In genomic region chr22:43228330-43228729, GRCh38 we compare ENCODE assay signal across 7 cellular contexts. TPM values are rescaled to one million over a fixed set of nuclear protein-coding genes. Genes with fewer than 3 reads are reported as not detected.
DNase-seq lines count a peak whose midpoint lies in the region; ATAC-seq, FAIRE-seq and TF ChIP-seq lines count a peak whose summit lies in the region.

No MANE protein-coding gene starts in this region.

- no TSS peak for BruUV-seq in HepG2 (replicated peaks; lab: Mats Ljungman, UMichigan)

- H3K4me1 ChIP-seq in HepG2 (ENCODE audit: insufficient read depth, low read length), result peaks cover 22% of the 10 kb centered on the region

- TF ChIP-seq RAD21 in HepG2 (CRISPR knock-in tag; IDR thresholded peaks at IDR 0.05), result no peak

- DNase-seq in EL, result peak; percentile 27
- peak; percentile 69 for DNase-seq in HuH-7.5 (ENCODE audit: low spot score)
- peak; percentile 29 for DNase-seq in activated CD8-positive, alpha-beta memory T cell treated with anti-CD3 and anti-CD28 coated beads, Interleukin-2, amount 50 U/mL, for 4 hours
- no peak for DNase-seq in HepG2 (ENCODE audit: low spot score)
- no peak for DNase-seq in NCI-H128 (lab: John Stamatoyannopoulos, UW; ENCODE audit: unreplicated experiment)
- DNase-seq in occipital lobe (lab: John Stamatoyannopoulos, UW), result no peak

- in situ Hi-C loops in HepG2 (cut with HindIII; ENCODE audit: extremely low pct_ligation_motif_present, low pct_unique_long_range_greater_than_20kb), result no loop called here

- H4K20me1 ChIP-seq in HepG2 (ENCODE audit: insufficient read depth, low read length), result no peaks in the 10 kb centered on the region

- H3K4me3 ChIP-seq in HepG2 (replicated peaks in 1 of 3; ENCODE audit: insufficient read depth in 1 of 3, low read depth in 2 of 3, low read length in 3 of 3), result no peak overlapping the region

- CTCF ChIA-PET in HepG2 (lab: Yijun Ruan, JAX; ENCODE audit: low intra/inter-chr PET ratio, low total read pairs), result no interaction called here

- TF ChIP-seq EP300 in HepG2 (IDR thresholded peaks at IDR 0.05; ENCODE audit: low read depth in 2 of 2, low read length in 2 of 2) (no peak), HepG2 (CRISPR knock-in tag; IDR thresholded peaks at IDR 0.05; ENCODE audit: borderline replicate concordance) (no peak)

- H3K27ac ChIP-seq in HepG2 (ENCODE audit: extremely low read length, insufficient read depth, low read length), result no peak overlapping the region

- peaks cover 5 to 51% of the 10 kb centered on the region in 2 experiments for H3K27me3 ChIP-seq in HepG2 (ENCODE audit: control insufficient read depth in 1 of 2, insufficient read depth in 2 of 2, low read length in 2 of 2)

- no peaks in the 10 kb centered on the region for H3K79me2 ChIP-seq in HepG2 (ENCODE audit: insufficient read depth, low read length)

- FAIRE-seq in HepG2 (lab: Jason Lieb, UNC), result no peak

- no peak overlapping the region for H2AFZ ChIP-seq in HepG2 (ENCODE audit: low read length)

- WGBS in HepG2 (ENCODE audit: low lambda C conversion rate), result 17% methylated on average over 8 of the region's 8 CpGs

- no peak for TF ChIP-seq POLR2A in HepG2 (IDR thresholded peaks at IDR 0.05; ENCODE audit: insufficient read depth in 1 of 2, low read depth in 2 of 2, low read length in 2 of 2)

- H3K36me3 ChIP-seq in HepG2 (replicated peaks in 1 of 2; ENCODE audit: control insufficient read depth in 1 of 2, insufficient read depth in 2 of 2, low read length in 2 of 2), result no peaks in the 10 kb centered on the region

- POLR2A ChIA-PET in HepG2 (lab: Yijun Ruan, JAX), result no interaction called here

- intact Hi-C loops in HepG2 (cut with micrococcal nuclease; ENCODE audit: unreplicated experiment), result no loop called here

- H3K9me3 ChIP-seq in HepG2 (ENCODE audit: low read length), result no peaks in the 10 kb centered on the region

- ATAC-seq in HepG2 (peak; percentile 40), HG03460 (IDR thresholded peaks at IDR 0.05; ENCODE audit: unreplicated experiment) (no peak)

- H3K9ac ChIP-seq in HepG2 (ENCODE audit: insufficient read depth, low read depth, low read length), result no peak overlapping the region

- no peak overlapping the region for H3K4me2 ChIP-seq in HepG2 (ENCODE audit: low read depth, low read length)

- peak; percentile 69 for TF ChIP-seq CTCF in HepG2 (CRISPR knock-in tag; IDR thresholded peaks at IDR 0.05)

TF ChIP-seq in HepG2, 621 proteins besides CTCF, POLR2A, EP300 and RAD21:
- TF ChIP-seq STAG1 (CRISPR knock-in tag; IDR thresholded peaks at IDR 0.05), result peak; percentile 62
- no peak for TF ChIP-seq ZNF232 (CRISPR knock-in tag; IDR thresholded peaks at IDR 0.05; ENCODE audit: borderline replicate concordance)
- no peak for TF ChIP-seq ZNF207 (IDR thresholded peaks at IDR 0.05; ENCODE audit: borderline replicate concordance)

RNA-seq across cellular contexts. Expression of gene TTLL12, which starts 41.4 kb away (rescaled TPM):
- total RNA-seq in HepG2 (2016; rRNA removed; fragmentation: Illumina TruSeq; extraction: Trizol), result 34.1 and 38.1 TPM in 2 replicates
- 6.3 and 6.6 TPM in 2 replicates for total RNA-seq in HepG2 (2016; cell fraction: cytosol; rRNA removed; fragmentation: Illumina TruSeq; extraction: Trizol; ENCODE audit: low read depth)
- total RNA-seq in HepG2 (2016; cell fraction: insoluble cytoplasmic fraction; rRNA removed; fragmentation: Illumina TruSeq; extraction: Trizol), result 28.8 and 39.8 TPM in 2 replicates
- 16.2 and 19.8 TPM in 2 replicates for total RNA-seq in HepG2 (2016; cell fraction: membrane; rRNA removed; fragmentation: Illumina TruSeq; extraction: Trizol)
- total RNA-seq in HepG2 (2016; cell fraction: nucleus; rRNA removed; fragmentation: Illumina TruSeq; extraction: Trizol), result 17.4 and 21.4 TPM in 2 replicates
- polyA plus RNA-seq in HepG2 (2011; rRNA removed), result 11.9 and 16.9 TPM in 2 replicates
- polyA plus RNA-seq in HepG2 (2011; cell fraction: cytosol; rRNA removed), result 9.1 and 12.7 TPM in 2 replicates
- polyA plus RNA-seq in HepG2 (2011; cell fraction: nucleus; rRNA removed), result 19.9 and 21.7 TPM in 2 replicates
- 16.6 and 24.0 TPM in 2 replicates for polyA plus RNA-seq in HepG2 (2012)
- polyA plus RNA-seq in HepG2 (2016; cell fraction: cytosol; fragmentation: Illumina TruSeq; extraction: Trizol; ENCODE audit: low read depth), result 3.3 and 3.4 TPM in 2 replicates
- 31.2 and 38.2 TPM in 2 replicates for polyA plus RNA-seq in HepG2 (2016; cell fraction: insoluble cytoplasmic fraction; fragmentation: Illumina TruSeq; extraction: Trizol; ENCODE audit: low read depth)
- 9.6 and 9.7 TPM in 2 replicates for polyA plus RNA-seq in HepG2 (2016; cell fraction: membrane; fragmentation: Illumina TruSeq; extraction: Trizol; ENCODE audit: low read depth)
- 32.8 and 35.2 TPM in 2 replicates for polyA plus RNA-seq in HepG2 (2016; cell fraction: nucleus; fragmentation: Illumina TruSeq; extraction: Trizol; ENCODE audit: insufficient read depth, low read depth)
- 43.9 and 71.0 TPM in 2 replicates for polyA minus RNA-seq in HepG2 (2011; rRNA and poly(A)+ RNA removed; ENCODE audit: low replicate concordance)
- 11.3 and 11.7 TPM in 2 replicates for polyA minus RNA-seq in HepG2 (2011; cell fraction: cytosol; rRNA and poly(A)+ RNA removed)
- polyA minus RNA-seq in HepG2 (2011; cell fraction: nucleus; rRNA and poly(A)+ RNA removed), result 6.5 and 7.7 TPM in 2 replicates
- total RNA-seq in occipital lobe, result 31.4 TPM

Comparison
In these comparisons a context has a peak if more than half of its experiments do, and no peak if none do; other contexts are left out.
1. DNase-seq: peak in EL (single experiment), HuH-7.5 (single experiment) and activated CD8-positive, alpha-beta memory T cell treated with anti-CD3 and anti-CD28 coated beads, Interleukin-2, amount 50 U/mL, for 4 hours (single experiment); none in HepG2 (single experiment), NCI-H128 (single experiment) and occipital lobe (single experiment).